1 cellular context compared by ENCODE assay signal in the genomic region with DNA sequence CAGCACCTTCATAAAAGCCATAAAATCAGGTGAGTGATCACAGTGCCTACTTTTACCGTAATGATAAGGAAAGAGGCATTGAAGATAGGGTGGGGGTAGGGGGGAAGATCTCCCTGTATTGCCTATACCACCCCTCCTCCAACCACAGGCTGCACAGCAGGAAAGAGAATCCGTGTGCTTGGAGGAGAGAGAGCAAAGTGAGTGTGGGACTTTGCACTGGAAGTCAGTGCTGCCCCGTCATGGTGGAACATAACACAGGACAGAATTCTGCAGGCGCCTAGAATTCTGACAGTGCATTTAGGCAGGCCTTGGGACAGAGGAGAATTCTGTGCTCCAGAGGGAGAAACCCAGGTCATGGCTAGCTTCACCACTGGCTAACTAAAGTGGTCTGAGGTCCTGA.
TF ChIP-seq lines count a peak whose summit lies in the region.

No MANE protein-coding gene starts in this region.

TF ChIP-seq in K562, 482 proteins besides CTCF, POLR2A, EP300 and RAD21:
- TF ChIP-seq SRSF1 (IDR thresholded peaks at IDR 0.05; ENCODE audit: low read depth, low read length) (no peak), HEY1 (CRISPR knock-in tag; IDR thresholded peaks at IDR 0.05; ENCODE audit: borderline replicate concordance) (no peak), DIDO1 (tag; IDR thresholded peaks at IDR 0.05; ENCODE audit: low read depth) (no peak), DACH1 (IDR thresholded peaks at IDR 0.05; ENCODE audit: partially characterized antibody) (no peak), PCBP1 (IDR thresholded peaks at IDR 0.05; ENCODE audit: low read depth, low read length, poor library complexity, severe bottlenecking) (no peak), ZSCAN29 (IDR thresholded peaks at IDR 0.05) (no peak), ZBTB33 (CRISPR knock-in tag; IDR thresholded peaks at IDR 0.05) (no peak), TEAD1 (CRISPR knock-in tag; IDR thresholded peaks at IDR 0.05) (no peak), FOXM1 (IDR thresholded peaks at IDR 0.05; ENCODE audit: low read depth) (no peak), FOXM1 (CRISPR knock-in tag; IDR thresholded peaks at IDR 0.05; ENCODE audit: low read depth) (no peak), OTX1 (CRISPR knock-in tag; IDR thresholded peaks at IDR 0.05) (no peak), ZBTB34 (CRISPR knock-in tag; IDR thresholded peaks at IDR 0.05) (no peak), SMAD4 (CRISPR knock-in tag; conservative IDR thresholded peaks at IDR 0.05) (no peak), ZNF551 (CRISPR knock-in tag; IDR thresholded peaks at IDR 0.05) (no peak), THRA (IDR thresholded peaks at IDR 0.05) (no peak), ATF1 (CRISPR knock-in tag; IDR thresholded peaks at IDR 0.05) (no peak), ATF1 (tag; IDR thresholded peaks at IDR 0.05) (no peak), MTA1 (IDR thresholded peaks at IDR 0.05; ENCODE audit: borderline replicate concordance) (no peak), PTBP1 (IDR thresholded peaks at IDR 0.05; ENCODE audit: low read depth, low read length) (no peak), MCM5 (IDR thresholded peaks at IDR 0.05; ENCODE audit: low read depth) (no peak)
- TF ChIP-seq, protein P1, sequence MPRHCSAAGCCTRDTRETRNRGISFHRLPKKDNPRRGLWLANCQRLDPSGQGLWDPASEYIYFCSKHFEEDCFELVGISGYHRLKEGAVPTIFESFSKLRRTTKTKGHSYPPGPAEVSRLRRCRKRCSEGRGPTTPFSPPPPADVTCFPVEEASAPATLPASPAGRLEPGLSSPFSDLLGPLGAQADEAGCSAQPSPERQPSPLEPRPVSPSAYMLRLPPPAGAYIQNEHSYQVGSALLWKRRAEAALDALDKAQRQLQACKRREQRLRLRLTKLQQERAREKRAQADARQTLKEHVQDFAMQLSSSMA (CRISPR knock-in tag; IDR thresholded peaks at IDR 0.05) = no peak
- TF ChIP-seq, protein P2, sequence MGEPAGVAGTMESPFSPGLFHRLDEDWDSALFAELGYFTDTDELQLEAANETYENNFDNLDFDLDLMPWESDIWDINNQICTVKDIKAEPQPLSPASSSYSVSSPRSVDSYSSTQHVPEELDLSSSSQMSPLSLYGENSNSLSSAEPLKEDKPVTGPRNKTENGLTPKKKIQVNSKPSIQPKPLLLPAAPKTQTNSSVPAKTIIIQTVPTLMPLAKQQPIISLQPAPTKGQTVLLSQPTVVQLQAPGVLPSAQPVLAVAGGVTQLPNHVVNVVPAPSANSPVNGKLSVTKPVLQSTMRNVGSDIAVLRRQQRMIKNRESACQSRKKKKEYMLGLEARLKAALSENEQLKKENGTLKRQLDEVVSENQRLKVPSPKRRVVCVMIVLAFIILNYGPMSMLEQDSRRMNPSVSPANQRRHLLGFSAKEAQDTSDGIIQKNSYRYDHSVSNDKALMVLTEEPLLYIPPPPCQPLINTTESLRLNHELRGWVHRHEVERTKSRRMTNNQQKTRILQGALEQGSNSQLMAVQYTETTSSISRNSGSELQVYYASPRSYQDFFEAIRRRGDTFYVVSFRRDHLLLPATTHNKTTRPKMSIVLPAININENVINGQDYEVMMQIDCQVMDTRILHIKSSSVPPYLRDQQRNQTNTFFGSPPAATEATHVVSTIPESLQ (CRISPR knock-in tag; IDR thresholded peaks at IDR 0.05) = no peak
